ENCODE assay signal across 1 cellular context in genomic region chr3:36908647-36909180, GRCh38.
A peak's percentile ranks its signal among the peaks of the same experiment; 100 is the strongest.
TF ChIP-seq lines count a peak whose summit lies in the region.

No MANE protein-coding gene starts in this region.

TF ChIP-seq in K562, 482 proteins besides CTCF, POLR2A, EP300 and RAD21 (continued from another document and continues in another):
- no peak for TF ChIP-seq CHD7 (IDR thresholded peaks at IDR 0.05; ENCODE audit: low read depth, low read length)
- TF ChIP-seq IFI16 (CRISPR knock-in tag; IDR thresholded peaks at IDR 0.05), result no peak
- TF ChIP-seq ELK1 (CRISPR knock-in tag; IDR thresholded peaks at IDR 0.05), result no peak
- TF ChIP-seq TEAD4 (IDR thresholded peaks at IDR 0.05; ENCODE audit: low read length), result no peak
- TF ChIP-seq TEAD4 (CRISPR knock-in tag; IDR thresholded peaks at IDR 0.05; ENCODE audit: borderline replicate concordance), result no peak
- TF ChIP-seq ETS2 (tag; IDR thresholded peaks at IDR 0.05; ENCODE audit: borderline replicate concordance, poor library complexity, severe bottlenecking), result no peak
- no peak for TF ChIP-seq PRDM10 (IDR thresholded peaks at IDR 0.05; ENCODE audit: partially characterized antibody)
- TF ChIP-seq E2F4 (CRISPR knock-in tag; IDR thresholded peaks at IDR 0.05; ENCODE audit: low read depth), result no peak
- TF ChIP-seq HDAC6 (IDR thresholded peaks at IDR 0.05; ENCODE audit: low read depth, low read length), result no peak
- TF ChIP-seq KDM1A (IDR thresholded peaks at IDR 0.05), result 0 out of 4 replicates have a peak, but pooled peaks of 1 of the 2 experiments have one; percentile 6
- TF ChIP-seq CBX3 (IDR thresholded peaks at IDR 0.05; ENCODE audit: borderline replicate concordance in 1 of 2, low read length in 2 of 2), result no peak
- TF ChIP-seq CBX1 (IDR thresholded peaks at IDR 0.05; ENCODE audit: low read depth), result no peak
- no peak for TF ChIP-seq SAFB (IDR thresholded peaks at IDR 0.05; ENCODE audit: borderline replicate concordance, low read depth, low read length)
- TF ChIP-seq RBM39 (optimal IDR thresholded peaks at IDR 0.05; ENCODE audit: low read depth, low read length), result no peak
- no peak for TF ChIP-seq CEBPB (tag; IDR thresholded peaks at IDR 0.05)
- no peak for TF ChIP-seq ZHX1 (conservative IDR thresholded peaks at IDR 0.05; ENCODE audit: low read length)
- TF ChIP-seq MBD1 (CRISPR knock-in tag; IDR thresholded peaks at IDR 0.05), result no peak
- no peak for TF ChIP-seq ZNF3 (CRISPR knock-in tag; IDR thresholded peaks at IDR 0.05)
- peak; percentile 42; the same call in 1 of the 2 replicates for TF ChIP-seq ZNF592 (IDR thresholded peaks at IDR 0.05)
